12 cellular contexts compared by ENCODE assay signal in the genomic region with DNA sequence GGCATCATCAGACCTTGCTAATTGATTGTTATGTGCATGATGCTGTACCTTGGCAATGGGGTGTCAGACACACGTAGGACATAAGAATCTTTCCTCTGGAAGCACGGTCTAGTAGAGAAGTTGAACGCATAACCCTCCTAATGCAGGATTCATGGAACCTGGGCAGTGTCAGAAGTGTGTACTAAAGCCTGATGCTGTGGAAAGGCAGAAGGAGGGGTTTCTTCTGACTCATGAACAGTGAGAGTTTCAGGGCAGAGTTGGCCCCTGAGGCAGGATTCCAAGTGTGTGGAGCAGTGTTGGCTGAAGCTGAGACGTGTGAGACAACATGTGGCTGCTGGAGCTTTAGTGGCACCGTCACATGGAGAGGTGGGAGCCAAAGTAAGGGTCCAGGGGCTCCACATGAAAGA. TPM values are rescaled to one million over a fixed set of nuclear protein-coding genes. Genes with fewer than 3 reads are reported as not detected.
DNase-seq lines count a peak whose midpoint lies in the region; ATAC-seq and TF ChIP-seq lines count a peak whose summit lies in the region.
"Had no signal": no experiment of that assay in that cellular context is flagged by ENCODE, and none has a peak within 500 bp of the region (broad histone marks: within the 10 kb centered on the region; RNA-seq: fewer than 3 reads in every experiment).

No MANE protein-coding gene starts in this region.

- H3K36me3 ChIP-seq in GM23248 (ENCODE audit: low read depth) (no peaks in the 10 kb centered on the region), SJSA1 (peaks cover 6% of the 10 kb centered on the region), skeletal muscle satellite cell (ENCODE audit: insufficient read depth, low read length) (no peaks in the 10 kb centered on the region)

- H3K9ac ChIP-seq in GM23248 (peak overlapping the region; percentile 63), skeletal muscle satellite cell (ENCODE audit: low read depth, low read length) (no peak overlapping the region)

- no peaks in the 10 kb centered on the region for H3K9me2 ChIP-seq in GM23248 (ENCODE audit: insufficient read depth)

- peak overlapping the region; percentile 88 for H3K4me3 ChIP-seq in GM23248
- H3K4me3 ChIP-seq in SJSA1: no peak overlapping the region
- peak overlapping the region; percentile 11 for H3K4me3 ChIP-seq in fibroblast of the aortic adventitia (ENCODE audit: low read depth, low read length)
- H3K4me3 ChIP-seq in skeletal muscle satellite cell (ENCODE audit: low read length): peak overlapping the region; percentile 82

- H3K4me2 ChIP-seq in GM23248 (ENCODE audit: unreplicated experiment) (peak overlapping the region; percentile 74), skeletal muscle satellite cell (ENCODE audit: low read length) (peak overlapping the region; percentile 92)

- H3K4me1 ChIP-seq in GM23248 (ENCODE audit: insufficient read depth): peaks cover 66% of the 10 kb centered on the region
- H3K4me1 ChIP-seq in SJSA1 (replicated peaks): peaks cover 57% of the 10 kb centered on the region
- peaks cover 76% of the 10 kb centered on the region for H3K4me1 ChIP-seq in skeletal muscle satellite cell (ENCODE audit: control insufficient read depth, insufficient read depth, low read length)

- no peaks in the 10 kb centered on the region for H3K27me3 ChIP-seq in GM23248 (replicated peaks; ENCODE audit: insufficient read depth)
- no peaks in the 10 kb centered on the region for H3K27me3 ChIP-seq in SJSA1 (replicated peaks)
- no peaks in the 10 kb centered on the region for H3K27me3 ChIP-seq in skeletal muscle satellite cell (ENCODE audit: control insufficient read depth, insufficient read depth, low read length)

- peaks cover 63% of the 10 kb centered on the region for H3K79me2 ChIP-seq in GM23248 (ENCODE audit: insufficient read depth)

- H4K20me1 ChIP-seq in GM23248 (ENCODE audit: insufficient read depth): no peaks in the 10 kb centered on the region

- no peak for ATAC-seq in HG03025 (IDR thresholded peaks at IDR 0.05; ENCODE audit: low FRiP score, unreplicated experiment)
- ATAC-seq: activated naive CD4-positive, alpha-beta T cell treated with anti-CD3 and anti-CD28 coated beads, Interleukin-2, amount 50 U/mL, for 72 hours had no signal

- WGBS in GM23248 (ENCODE audit: low coverage in 1 of 2, low lambda C conversion rate in 2 of 2, missing lambda C conversion rate in 2 of 2), 2 experiments: 14% methylated on average over 5 of the region's 5 CpGs

- H3F3A ChIP-seq in GM23248 (ENCODE audit: insufficient read depth): peaks cover 61% of the 10 kb centered on the region

- TF ChIP-seq CTCF in fibroblast of the aortic adventitia (IDR thresholded peaks at IDR 0.05; ENCODE audit: insufficient read depth, low read length): no peak

- no peak overlapping the region for H2AFZ ChIP-seq in GM23248

- peak overlapping the region; percentile 96 for H3K27ac ChIP-seq in GM23248
- H3K27ac ChIP-seq in SJSA1: no peak overlapping the region

- peak; percentile 94 for DNase-seq in GM23248
- peak; percentile 7 to 47 for DNase-seq in SJSA1 (ENCODE audit: low read depth in 1 of 2, low spot score in 2 of 2)
- DNase-seq in fibroblast of the aortic adventitia (ENCODE audit: low read depth): peak; percentile 85
- DNase-seq in COLO829 (ENCODE audit: low spot score): no peak
- DNase-seq in NCI-H1417 (lab: John Stamatoyannopoulos, UW): no peak
- no peak for DNase-seq in germinal center (ENCODE audit: low spot score)
- DNase-seq: activated CD4-positive, CD25-positive, alpha-beta regulatory T cell treated with anti-CD3 and anti-CD28 coated beads, Interleukin-2, amount 50 U/mL, for 72 hours; GF-D8; MV-4-11 had no signal

- H3K9me3 ChIP-seq in GM23248 (ENCODE audit: low read depth): no peaks in the 10 kb centered on the region
- no peaks in the 10 kb centered on the region for H3K9me3 ChIP-seq in SJSA1 (replicated peaks)
- no peaks in the 10 kb centered on the region for H3K9me3 ChIP-seq in skeletal muscle satellite cell (replicated peaks; ENCODE audit: low read length)

- in situ Hi-C loops in GM23248 (cut with MboI): no loop called here

RNA-seq across cellular contexts. Expression of gene PANX1, which starts 3.5 kb away (rescaled TPM):
- 39.8 and 43.9 TPM in 2 replicates for total RNA-seq in GM23248 (2014; rRNA removed; shearing (Covaris generic))
- polyA plus RNA-seq in GM23248 (2016; fragmentation: Nextera tagmentation; extraction: Ambion mirVana): 18.7 and 19.7 TPM in 2 replicates
- 35.3 and 36.9 TPM in 2 replicates for total RNA-seq in SJSA1 (2014; rRNA removed; shearing (Covaris generic))
- 26.4 and 39.0 TPM in 2 replicates for total RNA-seq in fibroblast of the aortic adventitia (ENCODE audit: low replicate concordance)
- 45.1 and 54.0 TPM in 2 replicates for total RNA-seq in skeletal muscle satellite cell (2012; rRNA removed)

Comparison
In these comparisons a context has a peak if more than half of its experiments do, and no peak if none do; other contexts are left out.
1. DNase-seq: peak in GM23248 (single experiment), SJSA1 (2 of 2) and fibroblast of the aortic adventitia (single experiment); none in COLO829 (single experiment), NCI-H1417 (0 of 3) and germinal center (single experiment).